Comparison of ENCODE assay signal across 1 cellular context in the genomic region with DNA sequence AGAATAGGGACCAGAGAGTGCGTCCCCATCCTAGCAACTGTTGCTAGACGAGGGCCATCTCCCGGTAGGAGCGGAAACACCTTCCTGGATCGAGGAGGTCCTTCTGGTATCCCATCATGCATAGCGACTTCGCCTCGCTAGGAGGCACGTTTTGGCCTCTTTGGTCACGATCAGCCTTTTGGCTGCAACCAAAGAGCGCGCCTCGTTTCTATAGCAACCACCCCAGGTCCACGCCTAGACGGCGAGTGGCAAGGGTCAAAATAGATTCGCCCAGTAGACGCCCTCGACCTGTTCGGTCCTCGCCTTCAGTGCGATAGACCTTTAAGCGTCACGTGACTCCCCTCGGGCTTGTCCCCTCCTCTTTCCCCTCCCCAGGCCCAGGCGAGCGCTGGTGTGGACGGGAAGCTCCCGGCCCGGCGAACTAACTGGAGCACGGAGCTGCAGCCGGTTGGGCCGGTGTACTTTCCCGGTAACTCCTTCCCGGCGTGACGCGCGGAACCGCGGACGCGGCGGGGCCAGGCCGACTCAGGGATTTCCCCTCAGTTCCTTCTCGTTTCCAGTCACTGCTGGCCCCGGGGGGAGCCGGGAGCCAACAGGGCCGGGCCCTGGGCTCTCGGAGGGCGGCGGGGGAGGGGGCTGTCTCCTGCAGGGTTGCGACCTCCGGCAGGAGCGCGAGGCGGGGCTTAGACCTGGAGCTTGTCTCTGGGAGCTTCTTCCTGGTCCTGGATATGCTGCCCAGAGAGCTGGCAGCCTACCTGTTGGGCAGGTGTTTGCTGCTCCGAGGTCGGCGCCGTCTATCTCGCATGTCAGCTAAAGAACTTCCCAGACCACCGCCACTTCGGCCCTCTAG.
TF ChIP-seq lines count a peak whose summit lies in the region.

A gene (plus strand): TSS at position 359 of the 850 bp plus-strand sequence. CDS start 2,258 bp downstream, outside the sequence.

TF ChIP-seq in HepG2, 621 proteins besides CTCF, POLR2A, EP300 and RAD21 (continued from another document and continues in another):
- TF ChIP-seq, protein P1, sequence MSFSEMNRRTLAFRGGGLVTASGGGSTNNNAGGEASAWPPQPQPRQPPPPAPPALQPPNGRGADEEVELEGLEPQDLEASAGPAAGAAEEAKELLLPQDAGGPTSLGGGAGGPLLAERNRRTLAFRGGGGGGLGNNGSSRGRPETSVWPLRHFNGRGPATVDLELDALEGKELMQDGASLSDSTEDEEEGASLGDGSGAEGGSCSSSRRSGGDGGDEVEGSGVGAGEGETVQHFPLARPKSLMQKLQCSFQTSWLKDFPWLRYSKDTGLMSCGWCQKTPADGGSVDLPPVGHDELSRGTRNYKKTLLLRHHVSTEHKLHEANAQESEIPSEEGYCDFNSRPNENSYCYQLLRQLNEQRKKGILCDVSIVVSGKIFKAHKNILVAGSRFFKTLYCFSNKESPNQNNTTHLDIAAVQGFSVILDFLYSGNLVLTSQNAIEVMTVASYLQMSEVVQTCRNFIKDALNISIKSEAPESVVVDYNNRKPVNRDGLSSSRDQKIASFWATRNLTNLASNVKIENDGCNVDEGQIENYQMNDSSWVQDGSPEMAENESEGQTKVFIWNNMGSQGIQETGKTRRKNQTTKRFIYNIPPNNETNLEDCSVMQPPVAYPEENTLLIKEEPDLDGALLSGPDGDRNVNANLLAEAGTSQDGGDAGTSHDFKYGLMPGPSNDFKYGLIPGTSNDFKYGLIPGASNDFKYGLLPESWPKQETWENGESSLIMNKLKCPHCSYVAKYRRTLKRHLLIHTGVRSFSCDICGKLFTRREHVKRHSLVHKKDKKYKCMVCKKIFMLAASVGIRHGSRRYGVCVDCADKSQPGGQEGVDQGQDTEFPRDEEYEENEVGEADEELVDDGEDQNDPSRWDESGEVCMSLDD (CRISPR knock-in tag; IDR thresholded peaks at IDR 0.05; ENCODE audit: borderline replicate concordance), result no peak
- TF ChIP-seq ZNF607 (CRISPR knock-in tag; IDR thresholded peaks at IDR 0.05; ENCODE audit: borderline replicate concordance), result peak; percentile 76; the same call in 1 of the 2 replicates
- TF ChIP-seq, protein P2, sequence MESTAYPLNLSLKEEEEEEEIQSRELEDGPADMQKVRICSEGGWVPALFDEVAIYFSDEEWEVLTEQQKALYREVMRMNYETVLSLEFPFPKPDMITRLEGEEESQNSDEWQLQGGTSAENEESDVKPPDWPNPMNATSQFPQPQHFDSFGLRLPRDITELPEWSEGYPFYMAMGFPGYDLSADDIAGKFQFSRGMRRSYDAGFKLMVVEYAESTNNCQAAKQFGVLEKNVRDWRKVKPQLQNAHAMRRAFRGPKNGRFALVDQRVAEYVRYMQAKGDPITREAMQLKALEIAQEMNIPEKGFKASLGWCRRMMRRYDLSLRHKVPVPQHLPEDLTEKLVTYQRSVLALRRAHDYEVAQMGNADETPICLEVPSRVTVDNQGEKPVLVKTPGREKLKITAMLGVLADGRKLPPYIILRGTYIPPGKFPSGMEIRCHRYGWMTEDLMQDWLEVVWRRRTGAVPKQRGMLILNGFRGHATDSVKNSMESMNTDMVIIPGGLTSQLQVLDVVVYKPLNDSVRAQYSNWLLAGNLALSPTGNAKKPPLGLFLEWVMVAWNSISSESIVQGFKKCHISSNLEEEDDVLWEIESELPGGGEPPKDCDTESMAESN (CRISPR knock-in tag; conservative IDR thresholded peaks at IDR 0.05), result peak; percentile 83
- TF ChIP-seq TGIF2 (CRISPR knock-in tag; IDR thresholded peaks at IDR 0.05), result 0 out of 2 replicates have a peak, but pooled peaks have one; percentile 19
- no peak for TF ChIP-seq ZNF619 (CRISPR knock-in tag; IDR thresholded peaks at IDR 0.05)
- TF ChIP-seq CHD4 (IDR thresholded peaks at IDR 0.05; ENCODE audit: borderline replicate concordance, low read length), result no peak
- peak; percentile 73; the same call in 1 of the 2 replicates for TF ChIP-seq ZNF124 (CRISPR knock-in tag; IDR thresholded peaks at IDR 0.05)
- TF ChIP-seq SATB2 (CRISPR knock-in tag; IDR thresholded peaks at IDR 0.05), result no peak
- TF ChIP-seq, protein P3, sequence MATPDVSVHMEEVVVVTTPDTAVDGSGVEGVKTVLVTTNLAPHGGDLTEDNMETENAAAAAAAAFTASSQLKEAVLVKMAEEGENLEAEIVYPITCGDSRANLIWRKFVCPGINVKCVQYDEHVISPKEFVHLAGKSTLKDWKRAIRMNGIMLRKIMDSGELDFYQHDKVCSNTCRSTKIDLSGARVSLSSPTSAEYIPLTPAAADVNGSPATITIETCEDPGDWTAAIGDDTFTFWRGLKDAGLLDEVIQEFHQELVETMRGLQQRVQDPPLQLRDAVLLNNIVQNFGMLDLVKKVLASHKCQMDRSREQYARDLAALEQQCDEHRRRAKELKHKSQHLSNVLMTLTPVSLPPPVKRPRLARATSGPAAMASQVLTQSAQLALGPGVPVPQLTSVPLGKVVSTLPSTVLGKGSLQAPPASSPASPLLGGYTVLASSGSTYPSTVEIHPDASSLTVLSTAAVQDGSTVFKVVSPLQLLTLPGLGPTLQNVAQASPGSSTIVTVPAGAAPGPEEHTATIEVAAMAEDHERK (CRISPR knock-in tag; IDR thresholded peaks at IDR 0.05; ENCODE audit: low read depth), result peak; percentile 93
- peak; percentile 55; the same call in 1 of the 2 replicates for TF ChIP-seq ARID2 (CRISPR knock-in tag; IDR thresholded peaks at IDR 0.05; ENCODE audit: borderline replicate concordance)
- 0 out of 2 replicates have a peak, but pooled peaks have one; percentile 78 for TF ChIP-seq ZNF546 (CRISPR knock-in tag; conservative IDR thresholded peaks at IDR 0.05)
- TF ChIP-seq ZBTB20 (CRISPR knock-in tag; IDR thresholded peaks at IDR 0.05; ENCODE audit: borderline replicate concordance, low read depth), result peak; percentile 23; the same call in 1 of the 2 replicates
- TF ChIP-seq, protein P4, sequence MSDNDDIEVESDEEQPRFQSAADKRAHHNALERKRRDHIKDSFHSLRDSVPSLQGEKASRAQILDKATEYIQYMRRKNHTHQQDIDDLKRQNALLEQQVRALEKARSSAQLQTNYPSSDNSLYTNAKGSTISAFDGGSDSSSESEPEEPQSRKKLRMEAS (IDR thresholded peaks at IDR 0.05), result peak; percentile 92
- TF ChIP-seq, protein P5, sequence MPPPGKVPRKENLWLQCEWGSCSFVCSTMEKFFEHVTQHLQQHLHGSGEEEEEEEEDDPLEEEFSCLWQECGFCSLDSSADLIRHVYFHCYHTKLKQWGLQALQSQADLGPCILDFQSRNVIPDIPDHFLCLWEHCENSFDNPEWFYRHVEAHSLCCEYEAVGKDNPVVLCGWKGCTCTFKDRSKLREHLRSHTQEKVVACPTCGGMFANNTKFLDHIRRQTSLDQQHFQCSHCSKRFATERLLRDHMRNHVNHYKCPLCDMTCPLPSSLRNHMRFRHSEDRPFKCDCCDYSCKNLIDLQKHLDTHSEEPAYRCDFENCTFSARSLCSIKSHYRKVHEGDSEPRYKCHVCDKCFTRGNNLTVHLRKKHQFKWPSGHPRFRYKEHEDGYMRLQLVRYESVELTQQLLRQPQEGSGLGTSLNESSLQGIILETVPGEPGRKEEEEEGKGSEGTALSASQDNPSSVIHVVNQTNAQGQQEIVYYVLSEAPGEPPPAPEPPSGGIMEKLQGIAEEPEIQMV (CRISPR knock-in tag; IDR thresholded peaks at IDR 0.05; ENCODE audit: low read depth), result peak; percentile 79; the same call in 1 of the 2 replicates
- TF ChIP-seq, protein P6, sequence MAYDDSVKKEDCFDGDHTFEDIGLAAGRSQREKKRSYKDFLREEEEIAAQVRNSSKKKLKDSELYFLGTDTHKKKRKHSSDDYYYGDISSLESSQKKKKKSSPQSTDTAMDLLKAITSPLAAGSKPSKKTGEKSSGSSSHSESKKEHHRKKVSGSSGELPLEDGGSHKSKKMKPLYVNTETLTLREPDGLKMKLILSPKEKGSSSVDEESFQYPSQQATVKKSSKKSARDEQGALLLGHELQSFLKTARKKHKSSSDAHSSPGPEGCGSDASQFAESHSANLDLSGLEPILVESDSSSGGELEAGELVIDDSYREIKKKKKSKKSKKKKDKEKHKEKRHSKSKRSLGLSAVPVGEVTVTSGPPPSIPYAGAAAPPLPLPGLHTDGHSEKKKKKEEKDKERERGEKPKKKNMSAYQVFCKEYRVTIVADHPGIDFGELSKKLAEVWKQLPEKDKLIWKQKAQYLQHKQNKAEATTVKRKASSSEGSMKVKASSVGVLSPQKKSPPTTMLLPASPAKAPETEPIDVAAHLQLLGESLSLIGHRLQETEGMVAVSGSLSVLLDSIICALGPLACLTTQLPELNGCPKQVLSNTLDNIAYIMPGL (CRISPR knock-in tag; IDR thresholded peaks at IDR 0.05; ENCODE audit: borderline replicate concordance in 1 of 2, low read depth in 1 of 2), result peak; percentile 64 to 86; a peak in 3 of 4 replicates
- no peak for TF ChIP-seq ZNF773 (CRISPR knock-in tag; IDR thresholded peaks at IDR 0.05; ENCODE audit: borderline replicate concordance)
- TF ChIP-seq ZNF605 (CRISPR knock-in tag; IDR thresholded peaks at IDR 0.05), result peak; percentile 72; the same call in 1 of the 2 replicates
- no peak for TF ChIP-seq SSRP1 (CRISPR knock-in tag; IDR thresholded peaks at IDR 0.05)
- TF ChIP-seq, protein P7, sequence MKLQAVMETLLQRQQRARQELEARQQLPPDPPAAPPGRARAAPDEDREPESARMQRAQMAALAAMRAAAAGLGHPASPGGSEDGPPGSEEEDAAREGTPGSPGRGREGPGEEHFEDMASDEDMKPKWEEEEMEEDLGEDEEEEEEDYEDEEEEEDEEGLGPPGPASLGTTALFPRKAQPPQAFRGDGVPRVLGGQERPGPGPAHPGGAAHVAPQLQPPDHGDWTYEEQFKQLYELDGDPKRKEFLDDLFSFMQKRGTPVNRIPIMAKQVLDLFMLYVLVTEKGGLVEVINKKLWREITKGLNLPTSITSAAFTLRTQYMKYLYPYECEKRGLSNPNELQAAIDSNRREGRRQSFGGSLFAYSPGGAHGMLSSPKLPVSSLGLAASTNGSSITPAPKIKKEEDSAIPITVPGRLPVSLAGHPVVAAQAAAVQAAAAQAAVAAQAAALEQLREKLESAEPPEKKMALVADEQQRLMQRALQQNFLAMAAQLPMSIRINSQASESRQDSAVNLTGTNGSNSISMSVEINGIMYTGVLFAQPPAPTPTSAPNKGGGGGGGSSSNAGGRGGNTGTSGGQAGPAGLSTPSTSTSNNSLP (IDR thresholded peaks at IDR 0.05; ENCODE audit: low read depth, low read length), result 0 out of 2 replicates have a peak, but pooled peaks have one; percentile 26
- TF ChIP-seq HMG20B (CRISPR knock-in tag; conservative IDR thresholded peaks at IDR 0.05), result no peak
- peak; percentile 59 for TF ChIP-seq CEBPG (CRISPR knock-in tag; IDR thresholded peaks at IDR 0.05)
- no peak for TF ChIP-seq ZNF260 (CRISPR knock-in tag; IDR thresholded peaks at IDR 0.05; ENCODE audit: borderline replicate concordance, low read depth)
- TF ChIP-seq, protein P8, sequence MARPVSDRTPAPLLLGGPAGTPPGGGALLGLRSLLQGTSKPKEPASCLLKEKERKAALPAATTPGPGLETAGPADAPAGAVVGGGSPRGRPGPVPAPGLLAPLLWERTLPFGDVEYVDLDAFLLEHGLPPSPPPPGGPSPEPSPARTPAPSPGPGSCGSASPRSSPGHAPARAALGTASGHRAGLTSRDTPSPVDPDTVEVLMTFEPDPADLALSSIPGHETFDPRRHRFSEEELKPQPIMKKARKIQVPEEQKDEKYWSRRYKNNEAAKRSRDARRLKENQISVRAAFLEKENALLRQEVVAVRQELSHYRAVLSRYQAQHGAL (CRISPR knock-in tag; IDR thresholded peaks at IDR 0.05; ENCODE audit: not compliant biosample characterization), result no peak
- TF ChIP-seq, protein P9, sequence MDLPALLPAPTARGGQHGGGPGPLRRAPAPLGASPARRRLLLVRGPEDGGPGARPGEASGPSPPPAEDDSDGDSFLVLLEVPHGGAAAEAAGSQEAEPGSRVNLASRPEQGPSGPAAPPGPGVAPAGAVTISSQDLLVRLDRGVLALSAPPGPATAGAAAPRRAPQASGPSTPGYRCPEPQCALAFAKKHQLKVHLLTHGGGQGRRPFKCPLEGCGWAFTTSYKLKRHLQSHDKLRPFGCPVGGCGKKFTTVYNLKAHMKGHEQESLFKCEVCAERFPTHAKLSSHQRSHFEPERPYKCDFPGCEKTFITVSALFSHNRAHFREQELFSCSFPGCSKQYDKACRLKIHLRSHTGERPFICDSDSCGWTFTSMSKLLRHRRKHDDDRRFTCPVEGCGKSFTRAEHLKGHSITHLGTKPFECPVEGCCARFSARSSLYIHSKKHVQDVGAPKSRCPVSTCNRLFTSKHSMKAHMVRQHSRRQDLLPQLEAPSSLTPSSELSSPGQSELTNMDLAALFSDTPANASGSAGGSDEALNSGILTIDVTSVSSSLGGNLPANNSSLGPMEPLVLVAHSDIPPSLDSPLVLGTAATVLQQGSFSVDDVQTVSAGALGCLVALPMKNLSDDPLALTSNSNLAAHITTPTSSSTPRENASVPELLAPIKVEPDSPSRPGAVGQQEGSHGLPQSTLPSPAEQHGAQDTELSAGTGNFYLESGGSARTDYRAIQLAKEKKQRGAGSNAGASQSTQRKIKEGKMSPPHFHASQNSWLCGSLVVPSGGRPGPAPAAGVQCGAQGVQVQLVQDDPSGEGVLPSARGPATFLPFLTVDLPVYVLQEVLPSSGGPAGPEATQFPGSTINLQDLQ (CRISPR knock-in tag; IDR thresholded peaks at IDR 0.05), result peak; percentile 75; the same call in 1 of the 2 replicates
- TF ChIP-seq ZNF317 (CRISPR knock-in tag; IDR thresholded peaks at IDR 0.05), result no peak
- TF ChIP-seq NONO (IDR thresholded peaks at IDR 0.05), result no peak
- TF ChIP-seq NONO (CRISPR knock-in tag; conservative IDR thresholded peaks at IDR 0.05), result peak; percentile 74
- TF ChIP-seq, protein P10, sequence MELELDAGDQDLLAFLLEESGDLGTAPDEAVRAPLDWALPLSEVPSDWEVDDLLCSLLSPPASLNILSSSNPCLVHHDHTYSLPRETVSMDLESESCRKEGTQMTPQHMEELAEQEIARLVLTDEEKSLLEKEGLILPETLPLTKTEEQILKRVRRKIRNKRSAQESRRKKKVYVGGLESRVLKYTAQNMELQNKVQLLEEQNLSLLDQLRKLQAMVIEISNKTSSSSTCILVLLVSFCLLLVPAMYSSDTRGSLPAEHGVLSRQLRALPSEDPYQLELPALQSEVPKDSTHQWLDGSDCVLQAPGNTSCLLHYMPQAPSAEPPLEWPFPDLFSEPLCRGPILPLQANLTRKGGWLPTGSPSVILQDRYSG (CRISPR knock-in tag; IDR thresholded peaks at IDR 0.05), result no peak
- no peak for TF ChIP-seq SNRNP70 (IDR thresholded peaks at IDR 0.05; ENCODE audit: low read depth, low read length)
- TF ChIP-seq ZNF343 (CRISPR knock-in tag; IDR thresholded peaks at IDR 0.05), result peak; percentile 25; the same call in 1 of the 2 replicates
- TF ChIP-seq, protein P11, sequence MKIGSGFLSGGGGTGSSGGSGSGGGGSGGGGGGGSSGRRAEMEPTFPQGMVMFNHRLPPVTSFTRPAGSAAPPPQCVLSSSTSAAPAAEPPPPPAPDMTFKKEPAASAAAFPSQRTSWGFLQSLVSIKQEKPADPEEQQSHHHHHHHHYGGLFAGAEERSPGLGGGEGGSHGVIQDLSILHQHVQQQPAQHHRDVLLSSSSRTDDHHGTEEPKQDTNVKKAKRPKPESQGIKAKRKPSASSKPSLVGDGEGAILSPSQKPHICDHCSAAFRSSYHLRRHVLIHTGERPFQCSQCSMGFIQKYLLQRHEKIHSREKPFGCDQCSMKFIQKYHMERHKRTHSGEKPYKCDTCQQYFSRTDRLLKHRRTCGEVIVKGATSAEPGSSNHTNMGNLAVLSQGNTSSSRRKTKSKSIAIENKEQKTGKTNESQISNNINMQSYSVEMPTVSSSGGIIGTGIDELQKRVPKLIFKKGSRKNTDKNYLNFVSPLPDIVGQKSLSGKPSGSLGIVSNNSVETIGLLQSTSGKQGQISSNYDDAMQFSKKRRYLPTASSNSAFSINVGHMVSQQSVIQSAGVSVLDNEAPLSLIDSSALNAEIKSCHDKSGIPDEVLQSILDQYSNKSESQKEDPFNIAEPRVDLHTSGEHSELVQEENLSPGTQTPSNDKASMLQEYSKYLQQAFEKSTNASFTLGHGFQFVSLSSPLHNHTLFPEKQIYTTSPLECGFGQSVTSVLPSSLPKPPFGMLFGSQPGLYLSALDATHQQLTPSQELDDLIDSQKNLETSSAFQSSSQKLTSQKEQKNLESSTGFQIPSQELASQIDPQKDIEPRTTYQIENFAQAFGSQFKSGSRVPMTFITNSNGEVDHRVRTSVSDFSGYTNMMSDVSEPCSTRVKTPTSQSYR (CRISPR knock-in tag; IDR thresholded peaks at IDR 0.05; ENCODE audit: borderline replicate concordance), result peak; percentile 30; the same call in 1 of the 2 replicates
- 0 out of 2 replicates have a peak, but pooled peaks have one; percentile 15 for TF ChIP-seq FOXP1 (IDR thresholded peaks at IDR 0.05)
- no peak for TF ChIP-seq FOXP1 (CRISPR knock-in tag; IDR thresholded peaks at IDR 0.05)
